16 cellular contexts compared by ENCODE assay signal in genomic region chrX:38117485-38117884, GRCh38.
DNase-seq lines count a peak whose midpoint lies in the region; FAIRE-seq and TF ChIP-seq lines count a peak whose summit lies in the region.
"Had no signal": no experiment of that assay in that cellular context is flagged by ENCODE, and none has a peak within 500 bp of the region (broad histone marks: within the 10 kb centered on the region; RNA-seq: fewer than 3 reads in every experiment).

No MANE protein-coding gene starts in this region.

- no peaks in the 10 kb centered on the region for H3K4me1 Mint-ChIP-seq in T-helper 2 cell treated with Interferon-gamma antibody and Interleukin-4, amounts not matched to agents 5 μg/mL and 100 μg/mL, for 36 hours (ENCODE audit: low read depth)
- no peaks in the 10 kb centered on the region for H3K4me1 Mint-ChIP-seq in HFFc6 (ENCODE audit: low read depth)
- H3K4me1 Mint-ChIP-seq: activated CD4-positive, alpha-beta memory T cell treated with anti-CD3 and anti-CD28 coated beads, Interleukin-2, amount 10 ng/mL, durations not matched to agents 7 days and 5 days; stimulated activated memory B cell treated with anti-CD40 and anti-IgM and Interleukin-4, amounts not matched to agents 10 μg/mL and 1 μg/mL and 100 μg/mL, for 72 hours had no signal

- in situ Hi-C loops in astrocyte of the spinal cord (cut with HindIII; ENCODE audit: low sequenced_read_pairs) (no loop called here), G401 (cut with HindIII; ENCODE audit: low sequenced_read_pairs) (no loop called here)

- no peaks in the 10 kb centered on the region for H3K9me3 Mint-ChIP-seq in T-helper 2 cell treated with Interferon-gamma antibody and Interleukin-4, amounts not matched to agents 5 μg/mL and 100 μg/mL, for 36 hours
- H3K9me3 Mint-ChIP-seq in HFFc6: no peaks in the 10 kb centered on the region
- H3K9me3 Mint-ChIP-seq: activated CD4-positive, alpha-beta memory T cell treated with anti-CD3 and anti-CD28 coated beads, Interleukin-2, amount 10 ng/mL, durations not matched to agents 7 days and 5 days; stimulated activated memory B cell treated with anti-CD40 and anti-IgM and Interleukin-4, amounts not matched to agents 10 μg/mL and 1 μg/mL and 100 μg/mL, for 72 hours had no signal

- DNase-seq in T-helper 2 cell treated with Interferon-gamma antibody and Interleukin-4, amounts not matched to agents 5 μg/mL and 100 μg/mL, for 36 hours (ENCODE audit: low spot score): peak; percentile 3
- DNase-seq in T-helper 2 cell (no peak), NCI-H1092 (lab: John Stamatoyannopoulos, UW) (peak; percentile 8), astrocyte of the spinal cord (ENCODE audit: low read depth, low spot score) (peak; percentile 57), small intestine (peak; percentile 14), GM10248 (ENCODE audit: extremely low spot score) (no peak), G401 (ENCODE audit: low spot score) (no peak), HFFc6 (no peak)
- DNase-seq: activated CD4-positive, alpha-beta memory T cell treated with anti-CD3 and anti-CD28 coated beads, Interleukin-2, amount 10 ng/mL, durations not matched to agents 7 days and 5 days; activated gamma-delta T cell; Peyer's patch; T1000 had no signal

- H3K36me3 ChIP-seq in small intestine (ENCODE audit: control insufficient read depth in 2 of 2, insufficient read depth in 2 of 2, low read length in 2 of 2): no peaks in the 10 kb centered on the region
- H3K36me3 ChIP-seq: cardiac muscle cell, Peyer's patch had no signal

- H3K4me3 ChIP-seq in astrocyte of the spinal cord (ENCODE audit: low read depth, low read length) (no peak overlapping the region), small intestine (ENCODE audit: low read depth in 1 of 2, low read length in 2 of 2) (no peak overlapping the region)
- H3K4me3 ChIP-seq: cardiac muscle cell, Peyer's patch had no signal

- no peaks in the 10 kb centered on the region for H3K9me3 ChIP-seq in small intestine (ENCODE audit: control insufficient read depth, low read depth)
- H3K9me3 ChIP-seq: Peyer's patch had no signal

- FAIRE-seq in small intestine (lab: Jason Lieb, UNC): no peak
- FAIRE-seq: GM18507 had no signal

- H3K36me3 Mint-ChIP-seq in T-helper 2 cell treated with Interferon-gamma antibody and Interleukin-4, amounts not matched to agents 5 μg/mL and 100 μg/mL, for 36 hours (ENCODE audit: low read depth): no peaks in the 10 kb centered on the region
- no peaks in the 10 kb centered on the region for H3K36me3 Mint-ChIP-seq in HFFc6 (ENCODE audit: low read depth)
- H3K36me3 Mint-ChIP-seq: stimulated activated memory B cell treated with anti-CD40 and anti-IgM and Interleukin-4, amounts not matched to agents 10 μg/mL and 1 μg/mL and 100 μg/mL, for 72 hours had no signal

- POLR2A ChIA-PET in GM10248 (lab: Yijun Ruan, JAX): no interaction called here

- CTCF ChIA-PET in GM10248 (lab: Yijun Ruan, JAX): no interaction called here

- H3K4me3 Mint-ChIP-seq in T-helper 2 cell treated with Interferon-gamma antibody and Interleukin-4, amounts not matched to agents 5 μg/mL and 100 μg/mL, for 36 hours: no peak overlapping the region
- no peak overlapping the region for H3K4me3 Mint-ChIP-seq in HFFc6
- H3K4me3 Mint-ChIP-seq: activated CD4-positive, alpha-beta memory T cell treated with anti-CD3 and anti-CD28 coated beads, Interleukin-2, amount 10 ng/mL, durations not matched to agents 7 days and 5 days; stimulated activated memory B cell treated with anti-CD40 and anti-IgM and Interleukin-4, amounts not matched to agents 10 μg/mL and 1 μg/mL and 100 μg/mL, for 72 hours had no signal

- no peak overlapping the region for H3K27ac Mint-ChIP-seq in T-helper 2 cell treated with Interferon-gamma antibody and Interleukin-4, amounts not matched to agents 5 μg/mL and 100 μg/mL, for 36 hours
- H3K27ac Mint-ChIP-seq in HFFc6: no peak overlapping the region
- H3K27ac Mint-ChIP-seq: activated CD4-positive, alpha-beta memory T cell treated with anti-CD3 and anti-CD28 coated beads, Interleukin-2, amount 10 ng/mL, durations not matched to agents 7 days and 5 days; stimulated activated memory B cell treated with anti-CD40 and anti-IgM and Interleukin-4, amounts not matched to agents 10 μg/mL and 1 μg/mL and 100 μg/mL, for 72 hours had no signal

- H3K27me3 ChIP-seq in small intestine (ENCODE audit: control insufficient read depth in 2 of 2, insufficient read depth in 2 of 2, low read length in 2 of 2): no peaks in the 10 kb centered on the region
- H3K27me3 ChIP-seq: cardiac muscle cell, Peyer's patch had no signal

- 68 to 79% (median 76%) methylated on average over 7 of the region's 7 CpGs for WGBS in small intestine, 3 donors

- no peak for TF ChIP-seq CTCF in astrocyte of the spinal cord (IDR thresholded peaks at IDR 0.05; ENCODE audit: low read depth, low read length)
- TF ChIP-seq CTCF in GM10248 (IDR thresholded peaks at IDR 0.05; ENCODE audit: control extremely low read depth, extremely low read depth, low read depth, missing control alignments): no peak
- TF ChIP-seq CTCF in HFFc6 (IDR thresholded peaks at IDR 0.05): no peak

- no peak overlapping the region for H3K27ac ChIP-seq in small intestine (ENCODE audit: low read depth in 1 of 2, low read length in 1 of 2)
- H3K27ac ChIP-seq: cardiac muscle cell, epithelial cell of prostate, Peyer's patch had no signal

- H3K27me3 Mint-ChIP-seq in T-helper 2 cell treated with Interferon-gamma antibody and Interleukin-4, amounts not matched to agents 5 μg/mL and 100 μg/mL, for 36 hours (ENCODE audit: low read depth): no peaks in the 10 kb centered on the region
- no peaks in the 10 kb centered on the region for H3K27me3 Mint-ChIP-seq in HFFc6 (ENCODE audit: insufficient read depth)
- H3K27me3 Mint-ChIP-seq: activated CD4-positive, alpha-beta memory T cell treated with anti-CD3 and anti-CD28 coated beads, Interleukin-2, amount 10 ng/mL, durations not matched to agents 7 days and 5 days; stimulated activated memory B cell treated with anti-CD40 and anti-IgM and Interleukin-4, amounts not matched to agents 10 μg/mL and 1 μg/mL and 100 μg/mL, for 72 hours had no signal

- H3K4me1 ChIP-seq in small intestine (ENCODE audit: control insufficient read depth in 2 of 2, insufficient read depth in 1 of 2, low read depth in 1 of 2, low read length in 1 of 2): no peaks in the 10 kb centered on the region
- H3K4me1 ChIP-seq: Peyer's patch had no signal

Comparison
In these comparisons a context has a peak if more than half of its experiments do, and no peak if none do; other contexts are left out.
1. DNase-seq: peak in T-helper 2 cell treated with Interferon-gamma antibody and Interleukin-4, amounts not matched to agents 5 μg/mL and 100 μg/mL, for 36 hours (single experiment), NCI-H1092 (single experiment), astrocyte of the spinal cord (single experiment) and small intestine (single experiment); none in T-helper 2 cell (0 of 5), GM10248 (single experiment), G401 (single experiment) and HFFc6 (single experiment).